ENCODE assay signal across 8 cellular contexts in genomic region chr20:62237772-62238568, GRCh38. TPM values are rescaled to one million over a fixed set of nuclear protein-coding genes. Genes with fewer than 3 reads are reported as not detected.
DNase-seq lines count a peak whose midpoint lies in the region; ATAC-seq lines count a peak whose summit lies in the region.

TSS of gene OSBPL2 (plus strand) at chr20:62238521. CDS start at chr20:62256185, 17,664 bp downstream.

- peak within 1 kb of the TSS; percentile 97 for H3K4me2 ChIP-seq in mesenchymal stem cell (ENCODE audit: low read length, poor library complexity, severe bottlenecking)

- H3K27me3 ChIP-seq in mesenchymal stem cell (ENCODE audit: control insufficient read depth in 1 of 2, insufficient read depth in 1 of 2, low read length in 2 of 2) = peaks cover 14 to 27% of the 10 kb centered on the region in 2 experiments

- H4K8ac ChIP-seq in mesenchymal stem cell (ENCODE audit: low read length) = peak within 1 kb of the TSS; percentile 80

- no peak within 1 kb of the TSS for H2BK5ac ChIP-seq in mesenchymal stem cell (ENCODE audit: low read depth, low read length, poor library complexity, severe bottlenecking)

- peak; percentile 95 for ATAC-seq in GM21360 (IDR thresholded peaks at IDR 0.05; ENCODE audit: unreplicated experiment)
- ATAC-seq in effector memory CD8-positive, alpha-beta T cell (replicated peaks) = peak; percentile 97

- peak within 1 kb of the TSS; percentile 65 for H2BK120ac ChIP-seq in mesenchymal stem cell (ENCODE audit: low read depth, low read length)

- peak within 1 kb of the TSS; percentile 84 to 85 for H3K4me3 Mint-ChIP-seq in effector memory CD8-positive, alpha-beta T cell

- H3K14ac ChIP-seq in mesenchymal stem cell (ENCODE audit: low read length in 2 of 2) = peak within 1 kb of the TSS in 1 of 2 experiments; percentile 85

- H2AK5ac ChIP-seq in mesenchymal stem cell (ENCODE audit: low read length, severe bottlenecking) = peak within 1 kb of the TSS; percentile 70

- WGBS in mesenchymal stem cell = 5% methylated on average over 27 of the region's 55 CpGs

- H3K4ac ChIP-seq in mesenchymal stem cell (ENCODE audit: low read depth in 1 of 2, low read length in 2 of 2) = peak within 1 kb of the TSS in 1 of 2 experiments; percentile 68

- H2BK15ac ChIP-seq in mesenchymal stem cell (ENCODE audit: low read depth, poor library complexity, severe bottlenecking) = peak within 1 kb of the TSS; percentile 71

- peak within 1 kb of the TSS; percentile 88 for H2AFZ ChIP-seq in mesenchymal stem cell (ENCODE audit: low read depth, low read length)

- H3K27ac ChIP-seq in mesenchymal stem cell (ENCODE audit: low read length, poor library complexity, severe bottlenecking) = peak within 1 kb of the TSS; percentile 16

- DNase-seq in CMK (ENCODE audit: low read depth) (peak; percentile 90), HT1080 (ENCODE audit: low read depth) (peak; percentile 97), NOMO-1 treated with DMSO at 0.1 percent for 48 hours (lab: John Stamatoyannopoulos, UW; ENCODE audit: unreplicated experiment) (peak; percentile 94), mesenchymal stem cell (peak; percentile 97)
- DNase-seq in activated CD8-positive, alpha-beta memory T cell treated with anti-CD3 and anti-CD28 coated beads for 4 hours (ENCODE audit: low read depth in 2 of 2) = peak; percentile 100
- DNase-seq in effector memory CD8-positive, alpha-beta T cell = peak; percentile 100
- DNase-seq in stimulated activated CD8-positive, alpha-beta memory T cell treated with anti-CD3 and anti-CD28 coated beads, Interleukin-12 subunit alpha, Interleukin-12 subunit beta, amount 100 ng/mL, for 4 hours (ENCODE audit: low read depth) = peak; percentile 100

- H3K4me1 ChIP-seq in mesenchymal stem cell (ENCODE audit: control insufficient read depth, insufficient read depth, low read depth, low read length) = peaks cover 14% of the 10 kb centered on the region

- peaks cover 5 to 8% of the 10 kb centered on the region in 2 donors for H3K27me3 Mint-ChIP-seq in effector memory CD8-positive, alpha-beta T cell

- H3K36me3 Mint-ChIP-seq in effector memory CD8-positive, alpha-beta T cell (ENCODE audit: insufficient read depth) = peaks cover 16% of the 10 kb centered on the region

- peak within 1 kb of the TSS; percentile 83 to 91 for H3K27ac Mint-ChIP-seq in effector memory CD8-positive, alpha-beta T cell

- no peaks in the 10 kb centered on the region for H3K9me3 Mint-ChIP-seq in effector memory CD8-positive, alpha-beta T cell

- peak within 1 kb of the TSS in 1 of 2 experiments; percentile 34 for H3K23ac ChIP-seq in mesenchymal stem cell (ENCODE audit: low read length in 2 of 2)

- peak within 1 kb of the TSS in 1 of 2 experiments; percentile 35 for H2BK12ac ChIP-seq in mesenchymal stem cell (ENCODE audit: low read length in 2 of 2)

- peak within 1 kb of the TSS; percentile 64 to 91 for H3K18ac ChIP-seq in mesenchymal stem cell (ENCODE audit: low read depth in 1 of 2, low read length in 2 of 2)

- H3K9me3 ChIP-seq in mesenchymal stem cell (ENCODE audit: control insufficient read depth, low read length) = peaks cover 7% of the 10 kb centered on the region

- peaks cover 11 to 21% of the 10 kb centered on the region in 2 experiments for H3K36me3 ChIP-seq in mesenchymal stem cell (ENCODE audit: control insufficient read depth in 1 of 2, insufficient read depth in 2 of 2, low read depth in 1 of 2, low read length in 2 of 2)

- H3K4me3 ChIP-seq in mesenchymal stem cell (ENCODE audit: insufficient read depth in 1 of 2, low read depth in 1 of 2, low read length in 2 of 2) = peak within 1 kb of the TSS; percentile 84 to 93

- H4K91ac ChIP-seq in mesenchymal stem cell (ENCODE audit: low read length) = no peak within 1 kb of the TSS

- peaks cover 36 to 39% of the 10 kb centered on the region in 2 donors for H3K4me1 Mint-ChIP-seq in effector memory CD8-positive, alpha-beta T cell (ENCODE audit: low read depth in 2 of 2)

- peak within 1 kb of the TSS; percentile 88 for H3K9ac ChIP-seq in mesenchymal stem cell (ENCODE audit: low read length)

- peaks cover 11% of the 10 kb centered on the region for H3K79me1 ChIP-seq in mesenchymal stem cell (replicated peaks; ENCODE audit: low read length, poor library complexity, severe bottlenecking)

RNA-seq across cellular contexts. Expression of gene OSBPL2, which starts in this region (rescaled TPM):
- total RNA-seq in HT1080 (2014; rRNA removed; shearing (Covaris generic)) = 13.4 and 17.6 TPM in 2 replicates
- polyA plus RNA-seq in HT1080 (2015; cell fraction: cytosol; rRNA removed) = 11.6 and 13.5 TPM in 2 replicates
- 24.9 and 32.0 TPM in 2 replicates for polyA plus RNA-seq in HT1080 (2015; cell fraction: nucleus; rRNA removed)
- 22.3 TPM for polyA plus RNA-seq in mesenchymal stem cell (2013, experiment 1 of 2)
- polyA plus RNA-seq in mesenchymal stem cell (2013, experiment 2 of 2) = 22.7 TPM

Comparison
In these comparisons a context has a peak if more than half of its experiments do, and no peak if none do; other contexts are left out.
1. Peak in every context shown above with its lines: DNase-seq, ATAC-seq, H3K4me3 ChIP-seq and H3K27ac ChIP-seq.